1 cellular context compared by ENCODE assay signal in genomic region chr15:57552678-57553334, GRCh38.
TF ChIP-seq lines count a peak whose summit lies in the region.

No MANE protein-coding gene starts in this region.

TF ChIP-seq in HCT116, 20 proteins besides CTCF, POLR2A, EP300 and RAD21:
- TF ChIP-seq ZNF274 (IDR thresholded peaks at IDR 0.05; ENCODE audit: low read depth, low read length) (no peak), ELF1 (IDR thresholded peaks at IDR 0.05; ENCODE audit: borderline replicate concordance, low read depth) (no peak), YY1 (IDR thresholded peaks at IDR 0.05; ENCODE audit: extremely low read depth, insufficient replicate concordance, low read depth, low read length) (no peak), EZH2phosphoT487 (IDR thresholded peaks at IDR 0.05; ENCODE audit: borderline replicate concordance) (no peak), SRF (IDR thresholded peaks at IDR 0.05; ENCODE audit: low read depth) (no peak), POLR2AphosphoS5 (IDR thresholded peaks at IDR 0.05; ENCODE audit: low read depth, low read length) (no peak), SIN3A (IDR thresholded peaks at IDR 0.05; ENCODE audit: low read depth) (no peak), TCF7L2 (IDR thresholded peaks at IDR 0.05; ENCODE audit: borderline replicate concordance, extremely low read depth, insufficient read depth, insufficient read length) (no peak), SP1 (IDR thresholded peaks at IDR 0.05; ENCODE audit: low read depth) (no peak), EGR1 (IDR thresholded peaks at IDR 0.05; ENCODE audit: low read depth) (no peak), CBX3 (IDR thresholded peaks at IDR 0.05; ENCODE audit: low read depth) (no peak), CEBPB (IDR thresholded peaks at IDR 0.05; ENCODE audit: low read depth) (no peak), EZH2 (IDR thresholded peaks at IDR 0.05) (no peak), ZFX (IDR thresholded peaks at IDR 0.05) (no peak), JUND (IDR thresholded peaks at IDR 0.05) (no peak)
- TF ChIP-seq, protein P1, sequence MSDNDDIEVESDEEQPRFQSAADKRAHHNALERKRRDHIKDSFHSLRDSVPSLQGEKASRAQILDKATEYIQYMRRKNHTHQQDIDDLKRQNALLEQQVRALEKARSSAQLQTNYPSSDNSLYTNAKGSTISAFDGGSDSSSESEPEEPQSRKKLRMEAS (IDR thresholded peaks at IDR 0.05): no peak
- TF ChIP-seq, protein P2, sequence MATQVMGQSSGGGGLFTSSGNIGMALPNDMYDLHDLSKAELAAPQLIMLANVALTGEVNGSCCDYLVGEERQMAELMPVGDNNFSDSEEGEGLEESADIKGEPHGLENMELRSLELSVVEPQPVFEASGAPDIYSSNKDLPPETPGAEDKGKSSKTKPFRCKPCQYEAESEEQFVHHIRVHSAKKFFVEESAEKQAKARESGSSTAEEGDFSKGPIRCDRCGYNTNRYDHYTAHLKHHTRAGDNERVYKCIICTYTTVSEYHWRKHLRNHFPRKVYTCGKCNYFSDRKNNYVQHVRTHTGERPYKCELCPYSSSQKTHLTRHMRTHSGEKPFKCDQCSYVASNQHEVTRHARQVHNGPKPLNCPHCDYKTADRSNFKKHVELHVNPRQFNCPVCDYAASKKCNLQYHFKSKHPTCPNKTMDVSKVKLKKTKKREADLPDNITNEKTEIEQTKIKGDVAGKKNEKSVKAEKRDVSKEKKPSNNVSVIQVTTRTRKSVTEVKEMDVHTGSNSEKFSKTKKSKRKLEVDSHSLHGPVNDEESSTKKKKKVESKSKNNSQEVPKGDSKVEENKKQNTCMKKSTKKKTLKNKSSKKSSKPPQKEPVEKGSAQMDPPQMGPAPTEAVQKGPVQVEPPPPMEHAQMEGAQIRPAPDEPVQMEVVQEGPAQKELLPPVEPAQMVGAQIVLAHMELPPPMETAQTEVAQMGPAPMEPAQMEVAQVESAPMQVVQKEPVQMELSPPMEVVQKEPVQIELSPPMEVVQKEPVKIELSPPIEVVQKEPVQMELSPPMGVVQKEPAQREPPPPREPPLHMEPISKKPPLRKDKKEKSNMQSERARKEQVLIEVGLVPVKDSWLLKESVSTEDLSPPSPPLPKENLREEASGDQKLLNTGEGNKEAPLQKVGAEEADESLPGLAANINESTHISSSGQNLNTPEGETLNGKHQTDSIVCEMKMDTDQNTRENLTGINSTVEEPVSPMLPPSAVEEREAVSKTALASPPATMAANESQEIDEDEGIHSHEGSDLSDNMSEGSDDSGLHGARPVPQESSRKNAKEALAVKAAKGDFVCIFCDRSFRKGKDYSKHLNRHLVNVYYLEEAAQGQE (IDR thresholded peaks at IDR 0.05; ENCODE audit: low read depth): no peak
- TF ChIP-seq, protein P3, sequence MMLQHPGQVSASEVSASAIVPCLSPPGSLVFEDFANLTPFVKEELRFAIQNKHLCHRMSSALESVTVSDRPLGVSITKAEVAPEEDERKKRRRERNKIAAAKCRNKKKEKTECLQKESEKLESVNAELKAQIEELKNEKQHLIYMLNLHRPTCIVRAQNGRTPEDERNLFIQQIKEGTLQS (IDR thresholded peaks at IDR 0.05): no peak
